32 cellular contexts compared by ENCODE assay signal in the genomic region with DNA sequence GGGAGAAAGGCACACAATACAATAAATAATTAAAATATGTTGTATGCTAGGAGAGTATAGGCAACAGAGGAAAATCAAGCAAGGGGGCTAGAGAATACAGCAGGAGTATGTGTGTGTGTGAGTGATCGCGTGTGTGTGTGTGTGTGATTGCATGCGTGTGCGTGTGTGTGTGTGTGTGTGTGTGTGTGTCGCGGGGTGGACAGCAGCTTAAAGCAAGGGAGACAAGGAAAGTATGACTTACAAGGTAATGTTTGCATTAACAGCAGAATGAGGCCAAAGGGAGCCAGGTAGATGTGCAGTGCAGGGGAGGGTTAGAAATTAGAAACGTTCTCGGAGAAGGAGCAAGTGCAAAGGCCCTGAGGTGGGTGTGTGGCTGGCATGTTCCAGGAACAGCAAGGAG. TPM values are rescaled to one million over a fixed set of nuclear protein-coding genes. Genes with fewer than 3 reads are reported as not detected.
"Had no signal": no experiment of that assay in that cellular context is flagged by ENCODE, and none has a peak within 500 bp of the region (broad histone marks: within the 10 kb centered on the region; RNA-seq: fewer than 3 reads in every experiment).

No MANE protein-coding gene starts in this region.

- DNase-seq: naive thymus-derived CD4-positive, alpha-beta T cell; occipital lobe; ovary; posterior cingulate gyrus; psoas muscle; right cardiac atrium; right lobe of liver; spleen; stimulated activated CD4-positive, alpha-beta T cell treated with anti-CD3 and anti-CD28 coated beads, Interleukin-12 subunit alpha, Interleukin-12 subunit beta, amount 100 ng/mL, for 4 hours; stimulated activated CD4-positive, alpha-beta T cell treated with anti-CD3 and anti-CD28 coated beads, Interleukin-1b, Interleukin-23, amount 100 ng/mL, for 48 hours; stimulated activated CD4-positive, alpha-beta T cell treated with anti-CD3 and anti-CD28 coated beads, Interleukin-4, amount 100 ng/mL, for 1 hour; stimulated activated CD4-positive, alpha-beta T cell treated with anti-CD3 and anti-CD28 coated beads, Interleukin-4, amount 100 ng/mL, for 4 hours; stimulated activated CD8-positive, alpha-beta memory T cell treated with anti-CD3 and anti-CD28 coated beads, Interleukin-4, amount 100 ng/mL, for 48 hours; stimulated activated naive CD4-positive, alpha-beta T cell; stimulated activated naive CD8-positive, alpha-beta T cell treated with anti-CD3 and anti-CD28 coated beads, Interleukin-15, amount 100 ng/mL, for 72 hours; stimulated activated naive CD8-positive, alpha-beta T cell treated with anti-CD3 and anti-CD28 coated beads, Interleukin-15, Interleukin-2, amounts not matched to agents 100 U/mL and 50 U/mL, for 24 hours; substantia nigra; testis; tibial artery; transverse colon; upper lobe of right lung had no signal

- H3K27ac Mint-ChIP-seq: natural killer cell treated with Interleukin-12 subunit alpha and Interleukin-12 subunit beta and Interleukin-15 and Interleukin-18, amount 100 ng/mL, for 72 hours; neural progenitor cell; progenitor cell of endocrine pancreas; stimulated activated memory B cell treated with anti-CD40 and anti-IgM and Interleukin-4, amounts not matched to agents 10 μg/mL and 1 μg/mL and 100 μg/mL, for 72 hours; stimulated activated naive CD8-positive, alpha-beta T cell treated with anti-CD3 and anti-CD28 coated beads, Interleukin-15, amount 100 ng/mL, for 72 hours; type B pancreatic cell had no signal

- H3K36me3 ChIP-seq: neural progenitor cell, ovary, right lobe of liver, spleen, suprapubic skin, tibial artery, transverse colon, upper lobe of right lung, vagina had no signal

- H3K27ac ChIP-seq: neural progenitor cell, ovary, parathyroid adenoma, psoas muscle, right lobe of liver, skin epidermis, spleen, suprapubic skin, testis, tibial artery, transverse colon, upper lobe of right lung, vagina had no signal

- H3K9me3 Mint-ChIP-seq: naive thymus-derived CD4-positive, alpha-beta T cell; natural killer cell treated with Interleukin-12 subunit alpha and Interleukin-12 subunit beta and Interleukin-15 and Interleukin-18, amount 100 ng/mL, for 72 hours; neural progenitor cell; stimulated activated memory B cell treated with anti-CD40 and anti-IgM and Interleukin-4, amounts not matched to agents 10 μg/mL and 1 μg/mL and 100 μg/mL, for 72 hours; stimulated activated naive CD8-positive, alpha-beta T cell treated with anti-CD3 and anti-CD28 coated beads, Interleukin-15, amount 100 ng/mL, for 72 hours; type B pancreatic cell had no signal

- H3K36me3 Mint-ChIP-seq: naive thymus-derived CD4-positive, alpha-beta T cell; natural killer cell treated with Interleukin-12 subunit alpha and Interleukin-12 subunit beta and Interleukin-15 and Interleukin-18, amount 100 ng/mL, for 72 hours; neural progenitor cell; stimulated activated memory B cell treated with anti-CD40 and anti-IgM and Interleukin-4, amounts not matched to agents 10 μg/mL and 1 μg/mL and 100 μg/mL, for 72 hours; type B pancreatic cell had no signal

- H3K4me3 Mint-ChIP-seq: naive thymus-derived CD4-positive, alpha-beta T cell; natural killer cell treated with Interleukin-12 subunit alpha and Interleukin-12 subunit beta and Interleukin-15 and Interleukin-18, amount 100 ng/mL, for 72 hours; neural progenitor cell; stimulated activated memory B cell treated with anti-CD40 and anti-IgM and Interleukin-4, amounts not matched to agents 10 μg/mL and 1 μg/mL and 100 μg/mL, for 72 hours; stimulated activated naive CD8-positive, alpha-beta T cell treated with anti-CD3 and anti-CD28 coated beads, Interleukin-15, amount 100 ng/mL, for 72 hours; type B pancreatic cell had no signal

- H3K4me1 ChIP-seq: neural progenitor cell, parathyroid adenoma, psoas muscle, right lobe of liver, suprapubic skin, testis, transverse colon, upper lobe of right lung, vagina had no signal

- ATAC-seq: naive thymus-derived CD4-positive, alpha-beta T cell; natural killer cell treated with Interleukin-12 subunit alpha and Interleukin-12 subunit beta and Interleukin-15 and Interleukin-18, amount 100 ng/mL, for 72 hours; psoas muscle; right cardiac atrium; right lobe of liver; stimulated activated memory B cell treated with anti-CD40 and anti-IgM and Interleukin-4, amounts not matched to agents 10 μg/mL and 1 μg/mL and 100 μg/mL, for 72 hours; stimulated activated naive CD8-positive, alpha-beta T cell treated with anti-CD3 and anti-CD28 coated beads, Interleukin-15, amount 100 ng/mL, for 72 hours; stimulated activated naive CD8-positive, alpha-beta T cell treated with anti-CD3 and anti-CD28 coated beads, Interleukin-15, Interleukin-2, amounts not matched to agents 100 U/mL and 50 U/mL, for 24 hours; upper lobe of right lung had no signal

- H3K27me3 Mint-ChIP-seq: stimulated activated memory B cell treated with anti-CD40 and anti-IgM and Interleukin-4, amounts not matched to agents 10 μg/mL and 1 μg/mL and 100 μg/mL, for 72 hours had no signal

- H3K4me3 ChIP-seq: neural progenitor cell, ovary, psoas muscle, right lobe of liver, skin epidermis, smooth muscle cell, spleen, suprapubic skin, testis, tibial artery, transverse colon, upper lobe of right lung, vagina had no signal

- H3K9me3 ChIP-seq: ovary, psoas muscle, right lobe of liver, spleen, suprapubic skin, testis, tibial artery, transverse colon, upper lobe of right lung, vagina had no signal

RNA-seq across cellular contexts. Expression of a gene that starts 57.4 kb away (rescaled TPM):
- total RNA-seq: naive thymus-derived CD4-positive, alpha-beta T cell; natural killer cell treated with Interleukin-12 subunit alpha and Interleukin-12 subunit beta and Interleukin-15 and Interleukin-18, amount 100 ng/mL, for 72 hours; progenitor cell of endocrine pancreas; renal cortical epithelial cell; right lobe of liver; smooth muscle cell; suprapubic skin; upper lobe of right lung had no signal
